ENCODE assay signal across 32 cellular contexts in the genomic region with DNA sequence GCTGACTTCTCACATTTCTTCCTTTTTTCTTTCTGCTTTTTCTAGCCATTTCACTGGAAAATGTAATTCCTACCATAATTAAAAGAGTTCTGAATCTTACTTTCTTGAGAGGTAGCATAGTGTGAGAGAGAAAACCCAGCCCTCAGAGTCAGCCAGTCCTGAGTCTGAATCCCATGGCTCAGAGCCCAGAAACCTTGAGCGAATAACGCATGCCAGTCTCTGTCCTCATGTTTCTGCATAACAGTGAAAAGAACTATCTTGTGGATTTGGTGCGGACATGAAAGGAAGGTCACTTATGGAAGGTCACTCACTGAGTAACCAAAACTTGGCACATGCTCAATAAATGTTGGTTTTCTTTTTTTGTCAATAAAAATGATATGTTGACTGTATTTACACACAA. TPM values are rescaled to one million over a fixed set of nuclear protein-coding genes. Genes with fewer than 3 reads are reported as not detected.
DNase-seq lines count a peak whose midpoint lies in the region; ATAC-seq and TF ChIP-seq lines count a peak whose summit lies in the region.
"Had no signal": no experiment of that assay in that cellular context is flagged by ENCODE, and none has a peak within 500 bp of the region (broad histone marks: within the 10 kb centered on the region; RNA-seq: fewer than 3 reads in every experiment).

No MANE protein-coding gene starts in this region.

- H4K20me1 ChIP-seq in hepatocyte (ENCODE audit: insufficient read depth, poor library complexity, severe bottlenecking): no peaks in the 10 kb centered on the region

- no peak overlapping the region for H2AFZ ChIP-seq in hepatocyte

- DNase-seq in NCI-H1694 treated with DMSO at 0.1 percent for 48 hours (lab: John Stamatoyannopoulos, UW) (peak; percentile 1), NCI-H1694 (lab: John Stamatoyannopoulos, UW) (no peak), fibroblast of pulmonary artery (ENCODE audit: low read depth) (peak; percentile 2), hepatocyte (ENCODE audit: low spot score) (peak; percentile 33), testis (peak; percentile 65), GM03348 (ENCODE audit: low spot score) (no peak)
- no peak for DNase-seq in activated T-cell treated with anti-CD3 and anti-CD28 coated beads, Interleukin-2, amount 50 U/mL, for 1 hour
- DNase-seq in CD4-positive, alpha-beta T cell: no peak
- DNase-seq: activated CD4-positive, alpha-beta T cell treated with anti-CD3 and anti-CD28 coated beads, Interleukin-2, amount 50 U/mL, for 4 hours; activated CD4-positive, CD25-positive, alpha-beta regulatory T cell; activated CD8-positive, alpha-beta memory T cell treated with anti-CD3 and anti-CD28 coated beads, Interleukin-2, amount 10 ng/mL, durations not matched to agents 7 days and 5 days; activated T-cell treated with anti-CD3 and anti-CD28 coated beads, Interleukin-2, amount 50 U/mL, for 48 hours; cerebellar nuclear complex; dermis blood vessel endothelial cell; endodermal cell; hippocampal formation; Karpas-422; left colon; naive B cell; NCI-H1436; NCI-H2107; NCI-H345; NCI-H774; psoas muscle; SK-N-SH; stimulated activated CD4-positive, alpha-beta T cell treated with anti-CD3 and anti-CD28 coated beads, Interleukin-15, amount 100 ng/mL, for 24 hours had no signal

- H3K27me3 ChIP-seq in hepatocyte: peaks cover 8% of the 10 kb centered on the region
- H3K27me3 ChIP-seq in testis: no peaks in the 10 kb centered on the region
- H3K27me3 ChIP-seq in CD4-positive, alpha-beta T cell (ENCODE audit: control insufficient read depth, insufficient read depth, low read length): no peaks in the 10 kb centered on the region

- no peak for ATAC-seq in CD4-positive, alpha-beta T cell (ENCODE audit: poor library complexity)
- ATAC-seq: activated CD8-positive, alpha-beta memory T cell treated with anti-CD3 and anti-CD28 coated beads, Interleukin-2, amount 10 ng/mL, durations not matched to agents 7 days and 5 days; esophagus mucosa; left colon; psoas muscle; stimulated activated effector memory CD8-positive, alpha-beta T cell treated with anti-CD3 and anti-CD28 coated beads, Interleukin-12 subunit alpha, Interleukin-12 subunit beta, amount 100 ng/mL, for 72 hours had no signal

- WGBS in hepatocyte (ENCODE audit: low lambda C conversion rate, missing lambda C conversion rate): 46% methylated on average over 3 of the region's 3 CpGs
- 26 to 40% methylated on average over 3 of the region's 3 CpGs for WGBS in testis, 2 donors

- H3K4me1 Mint-ChIP-seq in CD4-positive, alpha-beta T cell (ENCODE audit: low read depth): no peaks in the 10 kb centered on the region
- H3K4me1 Mint-ChIP-seq: activated CD8-positive, alpha-beta memory T cell treated with anti-CD3 and anti-CD28 coated beads, Interleukin-2, amount 10 ng/mL, durations not matched to agents 7 days and 5 days; endodermal cell; naive B cell; stimulated activated effector memory CD8-positive, alpha-beta T cell treated with anti-CD3 and anti-CD28 coated beads, Interleukin-12 subunit alpha, Interleukin-12 subunit beta, amount 100 ng/mL, for 72 hours had no signal

- H3K79me2 ChIP-seq in hepatocyte: no peaks in the 10 kb centered on the region

- H3K9me3 ChIP-seq in hepatocyte (ENCODE audit: low read depth) (no peaks in the 10 kb centered on the region), testis (no peaks in the 10 kb centered on the region)
- no peaks in the 10 kb centered on the region for H3K9me3 ChIP-seq in CD4-positive, alpha-beta T cell (ENCODE audit: control insufficient read depth, low read length)
- H3K9me3 ChIP-seq: psoas muscle, SK-N-SH had no signal

- no peaks in the 10 kb centered on the region for H3K36me3 Mint-ChIP-seq in CD4-positive, alpha-beta T cell (ENCODE audit: low read depth)
- H3K36me3 Mint-ChIP-seq: activated CD8-positive, alpha-beta memory T cell treated with anti-CD3 and anti-CD28 coated beads, Interleukin-2, amount 10 ng/mL, durations not matched to agents 7 days and 5 days; naive B cell; stimulated activated effector memory CD8-positive, alpha-beta T cell treated with anti-CD3 and anti-CD28 coated beads, Interleukin-12 subunit alpha, Interleukin-12 subunit beta, amount 100 ng/mL, for 72 hours; type B pancreatic cell had no signal

- H3K27me3 Mint-ChIP-seq in CD4-positive, alpha-beta T cell: no peaks in the 10 kb centered on the region
- H3K27me3 Mint-ChIP-seq: type B pancreatic cell had no signal

- intact Hi-C loops in testis (cut with DNase I; ENCODE audit: low total_unique reads): no loop called here
- intact Hi-C loops in CD4-positive, alpha-beta T cell (cut with DNase I, micrococcal nuclease): no loop called here

- no peak for TF ChIP-seq CTCF in fibroblast of pulmonary artery (IDR thresholded peaks at IDR 0.05; ENCODE audit: low read length, missing control alignments)
- TF ChIP-seq CTCF in hepatocyte (IDR thresholded peaks at IDR 0.05; ENCODE audit: poor library complexity): no peak
- TF ChIP-seq CTCF in testis (IDR thresholded peaks at IDR 0.05): no peak
- no peak for TF ChIP-seq CTCF in CD4-positive, alpha-beta T cell (IDR thresholded peaks at IDR 0.05)

- CTCF ChIA-PET in CD4-positive, alpha-beta T cell (lab: Charles Lee): no interaction called here

- POLR2A ChIA-PET in CD4-positive, alpha-beta T cell (lab: Charles Lee): no interaction called here

- no peak overlapping the region for H3K4me2 ChIP-seq in hepatocyte
- H3K4me2 ChIP-seq: SK-N-SH had no signal

- no peak overlapping the region for H3K27ac Mint-ChIP-seq in CD4-positive, alpha-beta T cell
- H3K27ac Mint-ChIP-seq: activated CD8-positive, alpha-beta memory T cell treated with anti-CD3 and anti-CD28 coated beads, Interleukin-2, amount 10 ng/mL, durations not matched to agents 7 days and 5 days; endodermal cell; stimulated activated effector memory CD8-positive, alpha-beta T cell treated with anti-CD3 and anti-CD28 coated beads, Interleukin-12 subunit alpha, Interleukin-12 subunit beta, amount 100 ng/mL, for 72 hours; T-helper 1 cell treated with Interleukin-12 subunit alpha and Interleukin-12 subunit beta and Interleukin-4 antibody, amounts not matched to agents 30 μg/mL and 1 μg/mL, for 36 hours; type B pancreatic cell had no signal

- H3K4me1 ChIP-seq in hepatocyte (ENCODE audit: insufficient read depth) (no peaks in the 10 kb centered on the region), testis (no peaks in the 10 kb centered on the region)
- H3K4me1 ChIP-seq: psoas muscle had no signal

- H3K9me3 Mint-ChIP-seq in CD4-positive, alpha-beta T cell: no peaks in the 10 kb centered on the region
- H3K9me3 Mint-ChIP-seq: endodermal cell; stimulated activated effector memory CD8-positive, alpha-beta T cell treated with anti-CD3 and anti-CD28 coated beads, Interleukin-12 subunit alpha, Interleukin-12 subunit beta, amount 100 ng/mL, for 72 hours; T-helper 1 cell treated with Interleukin-12 subunit alpha and Interleukin-12 subunit beta and Interleukin-4 antibody, amounts not matched to agents 30 μg/mL and 1 μg/mL, for 36 hours had no signal

- no peak overlapping the region for H3K27ac ChIP-seq in hepatocyte
- no peak overlapping the region for H3K27ac ChIP-seq in testis
- no peak overlapping the region for H3K27ac ChIP-seq in CD4-positive, alpha-beta T cell (ENCODE audit: low read depth, low read length)
- H3K27ac ChIP-seq: 22Rv1, C4-2B, psoas muscle had no signal

- H3K9me2 ChIP-seq in hepatocyte (replicated peaks; ENCODE audit: insufficient read depth): no peaks in the 10 kb centered on the region
- H3K9me2 ChIP-seq: SK-N-SH had no signal

- TF ChIP-seq POLR2A in testis (IDR thresholded peaks at IDR 0.05): no peak

- no peak overlapping the region for H3K4me3 Mint-ChIP-seq in CD4-positive, alpha-beta T cell
- H3K4me3 Mint-ChIP-seq: activated CD8-positive, alpha-beta memory T cell treated with anti-CD3 and anti-CD28 coated beads, Interleukin-2, amount 10 ng/mL, durations not matched to agents 7 days and 5 days; endodermal cell; naive B cell; stimulated activated effector memory CD8-positive, alpha-beta T cell treated with anti-CD3 and anti-CD28 coated beads, Interleukin-12 subunit alpha, Interleukin-12 subunit beta, amount 100 ng/mL, for 72 hours; T-helper 1 cell treated with Interleukin-12 subunit alpha and Interleukin-12 subunit beta and Interleukin-4 antibody, amounts not matched to agents 30 μg/mL and 1 μg/mL, for 36 hours; type B pancreatic cell had no signal

- H3K36me3 ChIP-seq in hepatocyte (replicated peaks; ENCODE audit: insufficient read depth, low read depth): no peaks in the 10 kb centered on the region
- H3K36me3 ChIP-seq in testis (ENCODE audit: low read depth, missing control alignments): no peaks in the 10 kb centered on the region

- no peak overlapping the region for H3K4me3 ChIP-seq in fibroblast of pulmonary artery (replicated peaks; ENCODE audit: low read depth, low read length)
- H3K4me3 ChIP-seq in hepatocyte: no peak overlapping the region
- no peak overlapping the region for H3K4me3 ChIP-seq in testis
- H3K4me3 ChIP-seq: psoas muscle had no signal

RNA-seq across cellular contexts. Expression of a gene that starts 29.3 kb away (rescaled TPM):
- total RNA-seq in hepatocyte: 1.3 and 1.5 TPM in 2 replicates
- polyA plus RNA-seq in hepatocyte: 4.5 and 5.4 TPM in 2 replicates
- total RNA-seq in testis: 10 to 100 TPM; 76.3 to 77.2 TPM
- polyA plus RNA-seq in testis (ENCODE audit: insufficient read depth, low read depth, low replicate concordance): 144 TPM
- total RNA-seq in CD4-positive, alpha-beta T cell: 10 to 100 TPM; 29.5 to 30.4 TPM

Comparison
In these comparisons a context has a peak if more than half of its experiments do, and no peak if none do; other contexts are left out.
1. DNase-seq: peak in NCI-H1694 treated with DMSO at 0.1 percent for 48 hours (single experiment), fibroblast of pulmonary artery (single experiment), hepatocyte (single experiment) and testis (single experiment); none in NCI-H1694 (single experiment), activated T-cell treated with anti-CD3 and anti-CD28 coated beads, Interleukin-2, amount 50 U/mL, for 1 hour (single experiment), CD4-positive, alpha-beta T cell (0 of 10) and GM03348 (single experiment).
2. RNA of a gene that starts 29.3 kb away (total RNA-seq): 76.3 to 77.2 TPM in testis and 29.5 to 30.4 TPM in CD4-positive, alpha-beta T cell; 1.3 to 1.5 TPM in hepatocyte; every median in the first group is over 10 times any median in the second.